In the genomic region with DNA sequence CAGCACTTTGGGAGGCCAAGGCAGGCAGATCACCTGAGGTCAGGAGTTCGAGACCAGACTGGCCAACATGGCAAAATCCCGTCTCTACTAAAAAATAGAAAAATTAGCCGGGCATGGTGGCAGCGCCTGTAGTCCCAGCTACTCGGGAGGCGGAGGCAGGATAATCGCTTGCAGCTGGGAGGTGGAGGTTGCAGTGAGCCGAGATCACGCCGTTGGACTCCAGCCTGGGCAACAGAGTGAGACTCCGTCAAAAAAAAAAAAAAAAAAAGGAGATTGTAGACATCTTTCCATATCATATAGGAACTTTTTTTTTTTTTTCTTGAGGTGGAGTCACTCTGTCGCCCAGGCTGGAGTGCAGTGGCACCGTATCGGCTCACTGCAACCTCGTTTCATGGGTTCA, we compare ENCODE assay signal across 8 cellular contexts. TPM values are rescaled to one million over a fixed set of nuclear protein-coding genes. Genes with fewer than 3 reads are reported as not detected.
DNase-seq lines count a peak whose midpoint lies in the region; ATAC-seq and TF ChIP-seq lines count a peak whose summit lies in the region.
"Not testable (repeated sequence)": the region's sequence is repeated elsewhere in the genome, so short reads cannot be mapped to it uniquely, and the experiment has no call there.

No MANE protein-coding gene starts in this region.

- not testable (repeated sequence) for H3K27me3 Mint-ChIP-seq in T-helper 1 cell treated with Interleukin-12 subunit alpha and Interleukin-12 subunit beta and Interleukin-4 antibody, amounts not matched to agents 30 μg/mL and 1 μg/mL, for 36 hours (ENCODE audit: low read depth); activated naive CD8-positive, alpha-beta T cell; effector memory CD8-positive, alpha-beta T cell
- peaks cover 14% of the 10 kb centered on the region for H3K27me3 Mint-ChIP-seq in nephron progenitor cell (ENCODE audit: low read depth, poor library complexity)

- H3K4me2 ChIP-seq in BLaER1 treated with 17β-estradiol and CSF1 and Interleukin-3, amounts not matched to agents 10 nM and 100 nM, result peak overlapping the region; percentile 81 to 100 (median 98)

- not testable (repeated sequence) for H3K9me3 ChIP-seq in BLaER1 treated with 17β-estradiol and CSF1 and Interleukin-3, amounts not matched to agents 10 nM and 100 nM (replicated peaks in 1 of 11); HUES6 (ENCODE audit: control insufficient read depth, insufficient read depth, low read depth, low read length); right atrium auricular region; stomach

- intact Hi-C loops in stomach (cut with DNase I; ENCODE audit: low total_unique reads), result not testable (repeated sequence)

- 77 to 88% (median 84%) methylated on average over 15 of the region's 15 CpGs for WGBS in stomach, 5 donors

- H3K27ac ChIP-seq in BLaER1 treated with 17β-estradiol and CSF1 and Interleukin-3, amounts not matched to agents 10 nM and 100 nM, result peak overlapping the region; percentile 52 to 99 (median 95); a peak in 15 of 22 replicates
- not testable (repeated sequence) for H3K27ac ChIP-seq in HUES6 (ENCODE audit: low read depth, low read length)
- H3K27ac ChIP-seq in right atrium auricular region (peak overlapping the region in 1 of 2 donors; percentile 96), stomach (peak overlapping the region in 3 of 5 donors; percentile 95 to 100 (median 96))

- peak overlapping the region; percentile 70 to 97 (median 86) for H3K4me3 ChIP-seq in BLaER1 treated with 17β-estradiol and CSF1 and Interleukin-3, amounts not matched to agents 10 nM and 100 nM
- H3K4me3 ChIP-seq in HUES6 (ENCODE audit: low read depth, low read length), result peak overlapping the region; percentile 76
- peak overlapping the region; percentile 83 to 87 for H3K4me3 ChIP-seq in right atrium auricular region
- H3K4me3 ChIP-seq in stomach, result peak overlapping the region; percentile 73 to 93 (median 86)

- peak overlapping the region; percentile 62 for H3K27ac Mint-ChIP-seq in T-helper 1 cell treated with Interleukin-12 subunit alpha and Interleukin-12 subunit beta and Interleukin-4 antibody, amounts not matched to agents 30 μg/mL and 1 μg/mL, for 36 hours
- H3K27ac Mint-ChIP-seq in activated naive CD8-positive, alpha-beta T cell, result peak overlapping the region; percentile 90
- H3K27ac Mint-ChIP-seq in effector memory CD8-positive, alpha-beta T cell, result peak overlapping the region in 1 of 2 donors; percentile 97
- H3K27ac Mint-ChIP-seq in nephron progenitor cell, result not testable (repeated sequence)

- peaks cover 0 to 13% (median 0%) of the 10 kb centered on the region in 11 experiments; a peak in 8 of 22 replicates for H4K20me1 ChIP-seq in BLaER1 treated with 17β-estradiol and CSF1 and Interleukin-3, amounts not matched to agents 10 nM and 100 nM

- H3K4me1 Mint-ChIP-seq in T-helper 1 cell treated with Interleukin-12 subunit alpha and Interleukin-12 subunit beta and Interleukin-4 antibody, amounts not matched to agents 30 μg/mL and 1 μg/mL, for 36 hours (ENCODE audit: low read depth), result peaks cover 17% of the 10 kb centered on the region
- peaks cover 21% of the 10 kb centered on the region for H3K4me1 Mint-ChIP-seq in activated naive CD8-positive, alpha-beta T cell (ENCODE audit: low read depth)
- peaks cover 5 to 11% of the 10 kb centered on the region in 2 donors for H3K4me1 Mint-ChIP-seq in effector memory CD8-positive, alpha-beta T cell (ENCODE audit: low read depth in 2 of 2)
- H3K4me1 Mint-ChIP-seq in nephron progenitor cell, result peaks cover 20% of the 10 kb centered on the region

- DNase-seq in effector memory CD8-positive, alpha-beta T cell; right atrium auricular region (ENCODE audit: low spot score); nephron progenitor cell: not testable (repeated sequence)
- peak; percentile 15 for DNase-seq in stomach

- not testable (repeated sequence) for H3K27me3 ChIP-seq in BLaER1 treated with 17β-estradiol and CSF1 and Interleukin-3, amounts not matched to agents 10 nM and 100 nM; HUES6 (ENCODE audit: control insufficient read depth, insufficient read depth, low read length); right atrium auricular region; stomach

- peaks cover 0 to 17% (median 9%) of the 10 kb centered on the region in 11 experiments; a peak in 11 of 22 replicates for H3K36me3 ChIP-seq in BLaER1 treated with 17β-estradiol and CSF1 and Interleukin-3, amounts not matched to agents 10 nM and 100 nM
- not testable (repeated sequence) for H3K36me3 ChIP-seq in HUES6 (ENCODE audit: control insufficient read depth, insufficient read depth, low read length); right atrium auricular region; stomach

- peaks cover 25 to 35% (median 29%) of the 10 kb centered on the region in 10 experiments for H3K4me1 ChIP-seq in BLaER1 treated with 17β-estradiol and CSF1 and Interleukin-3, amounts not matched to agents 10 nM and 100 nM
- H3K4me1 ChIP-seq in HUES6 (ENCODE audit: control insufficient read depth, insufficient read depth, low read length), result not testable (repeated sequence)
- peaks cover 0 to 27% of the 10 kb centered on the region in 2 donors for H3K4me1 ChIP-seq in right atrium auricular region
- peaks cover 22 to 35% (median 32%) of the 10 kb centered on the region in 4 donors for H3K4me1 ChIP-seq in stomach

- not testable (repeated sequence) for TF ChIP-seq POLR2A in stomach (IDR thresholded peaks at IDR 0.05)

- not testable (repeated sequence) for H3K9me3 Mint-ChIP-seq in T-helper 1 cell treated with Interleukin-12 subunit alpha and Interleukin-12 subunit beta and Interleukin-4 antibody, amounts not matched to agents 30 μg/mL and 1 μg/mL, for 36 hours; activated naive CD8-positive, alpha-beta T cell (ENCODE audit: low read depth); effector memory CD8-positive, alpha-beta T cell; nephron progenitor cell

- not testable (repeated sequence) for TF ChIP-seq CTCF in right atrium auricular region (IDR thresholded peaks at IDR 0.05); nephron progenitor cell (IDR thresholded peaks at IDR 0.05); stomach (IDR thresholded peaks at IDR 0.05)

- H3K4me3 Mint-ChIP-seq in T-helper 1 cell treated with Interleukin-12 subunit alpha and Interleukin-12 subunit beta and Interleukin-4 antibody, amounts not matched to agents 30 μg/mL and 1 μg/mL, for 36 hours, result peak overlapping the region; percentile 91
- peak overlapping the region; percentile 91 for H3K4me3 Mint-ChIP-seq in activated naive CD8-positive, alpha-beta T cell
- H3K4me3 Mint-ChIP-seq in effector memory CD8-positive, alpha-beta T cell, result peak overlapping the region; percentile 87 to 91
- peak overlapping the region; percentile 90 for H3K4me3 Mint-ChIP-seq in nephron progenitor cell

- not testable (repeated sequence) for H3K36me3 Mint-ChIP-seq in T-helper 1 cell treated with Interleukin-12 subunit alpha and Interleukin-12 subunit beta and Interleukin-4 antibody, amounts not matched to agents 30 μg/mL and 1 μg/mL, for 36 hours (ENCODE audit: low read depth); activated naive CD8-positive, alpha-beta T cell; effector memory CD8-positive, alpha-beta T cell (ENCODE audit: insufficient read depth)
- H3K36me3 Mint-ChIP-seq in nephron progenitor cell (ENCODE audit: low read depth), result peaks cover 11% of the 10 kb centered on the region

- ATAC-seq in effector memory CD8-positive, alpha-beta T cell (replicated peaks), result not testable (repeated sequence)

- H3K9ac ChIP-seq in BLaER1 treated with 17β-estradiol and CSF1 and Interleukin-3, amounts not matched to agents 10 nM and 100 nM, result peak overlapping the region; percentile 80 to 99 (median 93); a peak in 21 of 22 replicates
- H3K9ac ChIP-seq in HUES6 (ENCODE audit: low read length), result not testable (repeated sequence)

- not testable (repeated sequence) for TF ChIP-seq EP300 in stomach (IDR thresholded peaks at IDR 0.05)

RNA-seq across cellular contexts. Expression of a gene that starts 13.8 kb away (rescaled TPM):
- total RNA-seq in right atrium auricular region (1 to 10 TPM; 8.5 to 9.0 TPM), stomach (10 to 100 TPM in 3 of 5 donors, 1 to 10 TPM in 2; 4.7 to 59.7 (median 13.2) TPM)
- 1 to 10 TPM; 4.6 to 7.9 (median 5.5) TPM for polyA plus RNA-seq in stomach

RNA-seq across cellular contexts. Expression of a gene that starts 19.2 kb away (rescaled TPM):
- total RNA-seq in right atrium auricular region (10 to 100 TPM; 77.7 to 93.8 TPM), stomach (100 to 1,000 TPM in 4 of 5 donors, 10 to 100 TPM in 1; 85.2 to 292 (median 119) TPM)
- polyA plus RNA-seq in stomach, result 100 to 1,000 TPM; 100 to 123 (median 107) TPM

RNA-seq across cellular contexts. Expression of a gene that starts 50.4 kb away (rescaled TPM):
- total RNA-seq in right atrium auricular region, result 10 to 100 TPM in 1 of 2 donors, 1 to 10 TPM in 1; 7.9 to 15.1 TPM
- 100 to 1,000 TPM in 1 of 5 donors, 10 to 100 TPM in 4; 12.7 to 483 (median 46.1) TPM for total RNA-seq in stomach
- polyA plus RNA-seq in stomach, result 10 to 100 TPM in 2 of 3 donors, 1 to 10 TPM in 1; 9.6 to 15.4 (median 13.2) TPM
